ENCODE assay signal across 20 cellular contexts in genomic region chr15:70859998-70860397, GRCh38. TPM values are rescaled to one million over a fixed set of nuclear protein-coding genes. Genes with fewer than 3 reads are reported as not detected.
DNase-seq lines count a peak whose midpoint lies in the region; ATAC-seq and TF ChIP-seq lines count a peak whose summit lies in the region.
"Had no signal": no experiment of that assay in that cellular context is flagged by ENCODE, and none has a peak within 500 bp of the region (broad histone marks: within the 10 kb centered on the region; RNA-seq: fewer than 3 reads in every experiment).

No MANE protein-coding gene starts in this region.

- no peak overlapping the region for H3K27ac ChIP-seq in IMR-90 (ENCODE audit: insufficient read depth, low read length)
- peak overlapping the region; percentile 84 for H3K27ac ChIP-seq in angular gyrus (ENCODE audit: low read depth, low read length)
- peak overlapping the region; percentile 30 to 100 (median 99) for H3K27ac ChIP-seq in dorsolateral prefrontal cortex
- peak overlapping the region; percentile 100 for H3K27ac ChIP-seq in temporal lobe (ENCODE audit: low read depth, low read length)
- H3K27ac ChIP-seq: C4-2B, HL-60 had no signal

- H3K9me1 ChIP-seq in IMR-90 (ENCODE audit: insufficient read depth, low read length): peaks cover 19% of the 10 kb centered on the region

- no peak overlapping the region for H2BK5ac ChIP-seq in IMR-90 (ENCODE audit: low read depth, low read length, poor library complexity, severe bottlenecking)

- no peaks in the 10 kb centered on the region for H3K36me3 ChIP-seq in IMR-90 (ENCODE audit: control insufficient read depth, insufficient read depth, low read length)

- no peak overlapping the region for H4K8ac ChIP-seq in IMR-90 (ENCODE audit: low read depth in 2 of 2, low read length in 2 of 2)

- dilution Hi-C loops in IMR-90 (cut with HindIII; ENCODE audit: low sequenced_read_pairs, unreplicated experiment): no loop called here

- intact Hi-C loops in IMR-90 (cut with micrococcal nuclease) (no loop called here), dorsolateral prefrontal cortex (cut with DNase I) (no loop called here)

- no peaks in the 10 kb centered on the region for H4K20me1 ChIP-seq in IMR-90 (ENCODE audit: insufficient read depth, low read length)

- TF ChIP-seq RAD21 in IMR-90 (IDR thresholded peaks at IDR 0.05; ENCODE audit: low read length): no peak

- H2BK20ac ChIP-seq in IMR-90 (ENCODE audit: low read depth, low read length): no peak overlapping the region

- H3K23ac ChIP-seq in IMR-90 (ENCODE audit: low read depth, low read length): no peak overlapping the region

- H3K14ac ChIP-seq in IMR-90 (replicated peaks; ENCODE audit: low read depth, low read length): no peak overlapping the region

- 100% methylated on average over 1 of the region's 11 CpGs; no CpG with 5 or more reads in 1 of the 2 experiments for WGBS in IMR-90 (ENCODE audit: extremely low coverage in 2 of 2, insufficient read length in 1 of 2), 2 experiments

- no TSS peak for BruUV-seq in IMR-90 (replicated peaks; lab: Mats Ljungman, UMichigan)

- no peak overlapping the region for H3K4me2 ChIP-seq in IMR-90 (ENCODE audit: low read depth, low read length)

- no peaks in the 10 kb centered on the region for H3K27me3 ChIP-seq in IMR-90 (ENCODE audit: control insufficient read depth, insufficient read depth, low read length)
- H3K27me3 ChIP-seq in dorsolateral prefrontal cortex: no peaks in the 10 kb centered on the region

- H2AFZ ChIP-seq in IMR-90 (replicated peaks; ENCODE audit: low read length, poor library complexity): no peak overlapping the region

- POLR2A ChIA-PET in IMR-90 (lab: Charles Lee; ENCODE audit: unreplicated experiment): no interaction called here

- CTCF ChIA-PET in IMR-90 (lab: Yijun Ruan, JAX): interaction anchor here (0.7 kb wide), 1 partner anchor 52 kb away, joined by 3 read pairs; no protein-coding TSS in a partner anchor

- no peak overlapping the region for H3K4ac ChIP-seq in IMR-90 (ENCODE audit: low read depth, low read length)

- no peak for TF ChIP-seq POLR2A in IMR-90 (IDR thresholded peaks at IDR 0.05; ENCODE audit: low read depth, low read length)

- H2BK15ac ChIP-seq in IMR-90 (ENCODE audit: low read depth, low read length): 0 out of 3 replicates have a peak overlapping the region, but pooled peaks have one; percentile 22

- no peak overlapping the region for H2AK9ac ChIP-seq in IMR-90 (replicated peaks; ENCODE audit: low read depth, low read length, poor library complexity)

- no peak for DNase-seq in IMR-90
- no peak for DNase-seq in dorsolateral prefrontal cortex
- DNase-seq in HK-2 (ENCODE audit: unreplicated experiment): no peak
- no peak for DNase-seq in AG08396 (ENCODE audit: low spot score)
- DNase-seq: ACHN; AML-193; Calu3; CD4-positive, alpha-beta memory T cell; DMS53; DND-41; EL; H9; KBM-7 had no signal

- no peaks in the 10 kb centered on the region for H3K9me3 ChIP-seq in IMR-90 (ENCODE audit: control insufficient read depth, insufficient read depth, low read length)

- no peak overlapping the region for H3K18ac ChIP-seq in IMR-90 (ENCODE audit: low read depth, low read length)

- H4K91ac ChIP-seq in IMR-90 (ENCODE audit: insufficient read depth, low read depth, low read length): no peak overlapping the region

- no peak for TF ChIP-seq CTCF in IMR-90 (conservative IDR thresholded peaks at IDR 0.05; ENCODE audit: low read depth, low read length)
- TF ChIP-seq CTCF in dorsolateral prefrontal cortex (IDR thresholded peaks at IDR 0.05 in 54 of 56, conservative IDR thresholded peaks at IDR 0.05 in 2 of 56; ENCODE audit: low read depth in 1 of 56, partially characterized antibody in 56 of 56): no peak

- peaks cover 25% of the 10 kb centered on the region for H3K4me1 ChIP-seq in IMR-90 (ENCODE audit: control insufficient read depth, insufficient read depth, low read length)

- H4K5ac ChIP-seq in IMR-90 (ENCODE audit: low read depth, low read length): no peak overlapping the region

- H3K9ac ChIP-seq in IMR-90 (ENCODE audit: low read depth, low read length): no peak overlapping the region

- in situ Hi-C loops in IMR-90 (cut with MboI; ENCODE audit: low sequenced_read_pairs): no loop called here

- no peak overlapping the region for H2AK5ac ChIP-seq in IMR-90 (ENCODE audit: low read depth, low read length)

- peaks cover 0 to 20% of the 10 kb centered on the region in 2 experiments; a peak in 2 of 4 replicates for H3K79me1 ChIP-seq in IMR-90 (ENCODE audit: low read depth in 1 of 2, low read length in 2 of 2)

- H2BK120ac ChIP-seq in IMR-90 (ENCODE audit: low read depth, low read length): no peak overlapping the region

- ATAC-seq in IMR-90 (ENCODE audit: low read depth) (no peak), HG03097 (IDR thresholded peaks at IDR 0.05; ENCODE audit: low FRiP score, unreplicated experiment) (no peak)
- ATAC-seq: GM12878 had no signal

- H3K56ac ChIP-seq in IMR-90 (ENCODE audit: extremely low read depth, insufficient read depth, low read length): no peak overlapping the region

- H3K4me3 ChIP-seq in IMR-90 (ENCODE audit: insufficient read depth, low read depth, low read length) (no peak overlapping the region), dorsolateral prefrontal cortex (no peak overlapping the region)
- H3K4me3 ChIP-seq: GM12878 had no signal

TF ChIP-seq in IMR-90, 13 proteins besides CTCF, POLR2A, EP300 and RAD21:
- TF ChIP-seq MAFK (IDR thresholded peaks at IDR 0.05; ENCODE audit: low read depth, low read length): no peak
- TF ChIP-seq FOS (IDR thresholded peaks at IDR 0.05; ENCODE audit: low read depth, low read length): no peak
- no peak for TF ChIP-seq RCOR1 (IDR thresholded peaks at IDR 0.05; ENCODE audit: insufficient replicate concordance, low read length)
- no peak for TF ChIP-seq MXI1 (IDR thresholded peaks at IDR 0.05; ENCODE audit: borderline replicate concordance, low read depth, low read length)
- no peak for TF ChIP-seq ELK1 (IDR thresholded peaks at IDR 0.05; ENCODE audit: borderline replicate concordance, low read depth, low read length)
- no peak for TF ChIP-seq MAZ (IDR thresholded peaks at IDR 0.05; ENCODE audit: borderline replicate concordance, low read depth, low read length)
- TF ChIP-seq BHLHE40 (IDR thresholded peaks at IDR 0.05; ENCODE audit: low read depth, low read length): no peak
- TF ChIP-seq RFX5 (IDR thresholded peaks at IDR 0.05; ENCODE audit: low read depth, low read length): no peak
- TF ChIP-seq CHD1 (IDR thresholded peaks at IDR 0.05; ENCODE audit: low read depth, low read length): no peak
- no peak for TF ChIP-seq CEBPB (IDR thresholded peaks at IDR 0.05; ENCODE audit: low read depth, low read length)
- TF ChIP-seq, protein P1, sequence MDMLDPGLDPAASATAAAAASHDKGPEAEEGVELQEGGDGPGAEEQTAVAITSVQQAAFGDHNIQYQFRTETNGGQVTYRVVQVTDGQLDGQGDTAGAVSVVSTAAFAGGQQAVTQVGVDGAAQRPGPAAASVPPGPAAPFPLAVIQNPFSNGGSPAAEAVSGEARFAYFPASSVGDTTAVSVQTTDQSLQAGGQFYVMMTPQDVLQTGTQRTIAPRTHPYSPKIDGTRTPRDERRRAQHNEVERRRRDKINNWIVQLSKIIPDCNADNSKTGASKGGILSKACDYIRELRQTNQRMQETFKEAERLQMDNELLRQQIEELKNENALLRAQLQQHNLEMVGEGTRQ (IDR thresholded peaks at IDR 0.05; ENCODE audit: low read depth, low read length): no peak
- TF ChIP-seq SMC3 (IDR thresholded peaks at IDR 0.05; ENCODE audit: low read depth, low read length): no peak
- TF ChIP-seq NFE2L2 (IDR thresholded peaks at IDR 0.05; ENCODE audit: low read depth, low read length): no peak

RNA-seq across cellular contexts. Expression of gene LARP6, which starts 6.0 kb away (rescaled TPM):
- 36.4 and 78.3 TPM in 2 replicates for total RNA-seq in IMR-90 (2012; rRNA removed)
- 135 and 146 TPM in 2 replicates for polyA plus RNA-seq in IMR-90 (2012; rRNA removed)
- polyA plus RNA-seq in IMR-90 (2012; cell fraction: cytosol; rRNA removed): 160 and 262 TPM in 2 replicates
- polyA plus RNA-seq in IMR-90 (2012; cell fraction: nucleus; rRNA removed; ENCODE audit: low replicate concordance): 56.0 and 108 TPM in 2 replicates
- 100 to 1,000 TPM in 29 of 120 experiments, 10 to 100 TPM in 91; 31.8 to 211 (median 79.7) TPM for total RNA-seq in dorsolateral prefrontal cortex
- 10.8 TPM for total RNA-seq in temporal lobe
- total RNA-seq: CD4-positive, alpha-beta memory T cell had no signal
- polyA plus RNA-seq: CD4-positive, alpha-beta memory T cell; IgD-negative memory B cell had no signal

RNA-seq across cellular contexts. Expression of gene THAP10, which starts 32.2 kb away (rescaled TPM):
- total RNA-seq in IMR-90 (2012; rRNA removed) (2.3 and 3.6 TPM in 2 replicates), dorsolateral prefrontal cortex (10 to 100 TPM in 67 of 120 experiments, 1 to 10 TPM in 53; 3.3 to 18.7 (median 10.3) TPM), temporal lobe (3.9 TPM)
- polyA plus RNA-seq in IMR-90 (2012; rRNA removed): 2.8 and 3.0 TPM in 2 replicates
- 1.6 and 1.8 TPM in 2 replicates for polyA plus RNA-seq in IMR-90 (2012; cell fraction: cytosol; rRNA removed)
- 0.86 and 1.4 TPM in 2 replicates for polyA plus RNA-seq in IMR-90 (2012; cell fraction: nucleus; rRNA removed; ENCODE audit: low replicate concordance)

RNA-seq across cellular contexts. Expression of gene LRRC49, which starts 32.6 kb away (rescaled TPM):
- total RNA-seq in IMR-90 (2012; rRNA removed) (16.8 and 19.2 TPM in 2 replicates), dorsolateral prefrontal cortex (10 to 100 TPM; 28.2 to 72.1 (median 48.6) TPM), temporal lobe (95.6 TPM)
- polyA plus RNA-seq in IMR-90 (2012; rRNA removed): 7.2 and 8.6 TPM in 2 replicates
- polyA plus RNA-seq in IMR-90 (2012; cell fraction: cytosol; rRNA removed): 3.8 TPM in 2 replicates
- polyA plus RNA-seq in IMR-90 (2012; cell fraction: nucleus; rRNA removed; ENCODE audit: low replicate concordance): 5.3 and 21.3 TPM in 2 replicates
- polyA plus RNA-seq: IgD-negative memory B cell had no signal
